8 cellular contexts compared by ENCODE assay signal in genomic region chr9:76302947-76303550, GRCh38.
DNase-seq lines count a peak whose midpoint lies in the region; ATAC-seq and TF ChIP-seq lines count a peak whose summit lies in the region.

No MANE protein-coding gene starts in this region.

- intact Hi-C loops in CD14-positive monocyte (cut with micrococcal nuclease): loop anchor here (2.0 to 5.0 kb wide), 2 partner anchors 1038 to 1101 kb away; no protein-coding TSS in a partner anchor

- H3K27ac Mint-ChIP-seq in CD14-positive monocyte (no peak overlapping the region), nephron progenitor cell (no peak overlapping the region)

- H3K4me1 Mint-ChIP-seq in CD14-positive monocyte: peaks cover 2% of the 10 kb centered on the region
- H3K4me1 Mint-ChIP-seq in nephron progenitor cell: peaks cover 44% of the 10 kb centered on the region

- DNase-seq in CD14-positive monocyte (ENCODE audit: low spot score) (peak; percentile 50), RKO (ENCODE audit: low spot score) (peak; percentile 75), erythroblast (lab: John Stamatoyannopoulos, UW) (peak; percentile 61 to 68), nephron progenitor cell (no peak)
- DNase-seq in Jurkat, Clone E6-1 (ENCODE audit: low read depth, low spot score): peak; percentile 53

- ATAC-seq in GM18870 (IDR thresholded peaks at IDR 0.05; ENCODE audit: unreplicated experiment) (peak; percentile 81), GM18520 (IDR thresholded peaks at IDR 0.05; ENCODE audit: unreplicated experiment) (no peak), HG03095 (IDR thresholded peaks at IDR 0.05; ENCODE audit: unreplicated experiment) (no peak)

- H3K4me3 ChIP-seq in Jurkat, Clone E6-1 (ENCODE audit: low read length): no peak overlapping the region

- TF ChIP-seq CTCF in CD14-positive monocyte (IDR thresholded peaks at IDR 0.05) (peak; percentile 75), nephron progenitor cell (IDR thresholded peaks at IDR 0.05) (peak; percentile 74)

- TF ChIP-seq POLR2A in erythroblast (IDR thresholded peaks at IDR 0.05; ENCODE audit: low read length): no peak

- no peaks in the 10 kb centered on the region for H3K36me3 Mint-ChIP-seq in CD14-positive monocyte
- no peaks in the 10 kb centered on the region for H3K36me3 Mint-ChIP-seq in nephron progenitor cell (ENCODE audit: low read depth)

- H3K9me3 Mint-ChIP-seq in CD14-positive monocyte (peaks cover 0 to 2% (median 0%) of the 10 kb centered on the region in 7 donors), nephron progenitor cell (no peaks in the 10 kb centered on the region)

- no peak overlapping the region for H3K4me3 Mint-ChIP-seq in CD14-positive monocyte
- H3K4me3 Mint-ChIP-seq in nephron progenitor cell: no peak overlapping the region

- H3K27me3 Mint-ChIP-seq in CD14-positive monocyte (ENCODE audit: low read depth in 3 of 3) (peaks cover 0 to 3% (median 0%) of the 10 kb centered on the region in 3 donors), nephron progenitor cell (ENCODE audit: low read depth, poor library complexity) (peaks cover 4% of the 10 kb centered on the region)
